Comparison of ENCODE assay signal across 1 cellular context in the genomic region with DNA sequence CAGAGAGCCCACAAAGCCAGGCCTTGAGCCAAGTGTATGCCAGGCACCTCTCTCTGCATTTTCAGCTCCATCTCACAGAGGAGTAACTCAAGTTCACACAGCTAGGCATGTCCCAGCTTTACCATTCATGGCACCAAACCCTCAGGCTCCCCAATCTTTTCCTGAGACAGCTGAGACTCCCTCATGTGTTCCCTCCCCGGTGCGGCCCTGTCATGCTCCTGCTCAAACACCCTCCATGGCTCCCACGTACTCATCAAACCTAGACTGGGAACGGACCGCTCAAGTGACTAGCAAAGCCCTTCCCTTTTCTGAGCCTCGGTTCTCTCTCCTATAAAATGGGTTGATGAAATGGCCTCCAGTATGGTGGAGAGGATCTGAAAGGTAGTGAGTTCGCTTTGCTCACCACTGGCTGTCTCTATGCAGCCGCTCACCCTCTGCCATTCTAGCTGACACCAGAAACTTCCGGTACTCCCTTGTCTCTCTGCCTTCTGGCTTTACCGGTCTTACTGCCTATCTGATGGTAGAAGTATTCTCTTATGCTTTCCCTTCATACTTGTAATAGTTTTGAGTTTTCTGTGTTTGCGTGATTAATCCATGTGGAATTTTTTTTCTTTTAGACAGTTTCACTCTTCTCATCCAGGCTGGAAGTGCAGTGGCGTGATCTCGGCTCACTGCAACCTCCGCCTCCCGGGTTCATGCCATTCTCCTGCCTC.
TF ChIP-seq lines count a peak whose summit lies in the region.

No MANE protein-coding gene starts in this region.

TF ChIP-seq in SK-N-SH, 30 proteins besides CTCF, POLR2A, EP300 and RAD21:
- TF ChIP-seq, protein P1, sequence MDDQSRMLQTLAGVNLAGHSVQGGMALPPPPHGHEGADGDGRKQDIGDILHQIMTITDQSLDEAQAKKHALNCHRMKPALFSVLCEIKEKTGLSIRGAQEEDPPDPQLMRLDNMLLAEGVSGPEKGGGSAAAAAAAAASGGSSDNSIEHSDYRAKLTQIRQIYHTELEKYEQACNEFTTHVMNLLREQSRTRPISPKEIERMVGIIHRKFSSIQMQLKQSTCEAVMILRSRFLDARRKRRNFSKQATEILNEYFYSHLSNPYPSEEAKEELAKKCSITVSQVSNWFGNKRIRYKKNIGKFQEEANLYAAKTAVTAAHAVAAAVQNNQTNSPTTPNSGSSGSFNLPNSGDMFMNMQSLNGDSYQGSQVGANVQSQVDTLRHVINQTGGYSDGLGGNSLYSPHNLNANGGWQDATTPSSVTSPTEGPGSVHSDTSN (IDR thresholded peaks at IDR 0.05), result 0 out of 2 replicates have a peak, but pooled peaks have one; percentile 12
- TF ChIP-seq FOSL2 (IDR thresholded peaks at IDR 0.05; ENCODE audit: borderline replicate concordance, low read depth) (peak; percentile 28; the same call in 1 of the 2 replicates), ELF1 (IDR thresholded peaks at IDR 0.05) (no peak)
